Comparison of ENCODE assay signal across 1 cellular context in the genomic region with DNA sequence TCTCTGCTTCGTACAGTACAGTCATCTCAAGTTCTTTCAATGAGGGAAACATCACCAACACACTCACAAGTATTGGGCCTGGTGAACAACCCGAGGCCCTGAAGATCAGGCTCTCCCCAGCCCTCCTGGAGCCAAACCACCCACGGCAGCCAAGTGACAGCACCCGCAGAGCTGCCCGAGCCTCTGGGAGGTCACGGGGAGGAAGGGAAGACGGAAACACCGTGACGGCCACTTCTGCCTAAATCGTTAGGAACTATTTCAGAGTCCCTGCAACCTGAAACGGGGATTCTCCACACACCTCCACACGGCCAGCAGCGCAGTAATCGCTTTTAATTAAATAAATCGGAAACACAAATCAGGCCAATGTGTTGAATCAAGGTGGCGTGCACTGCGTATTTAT.
TF ChIP-seq lines count a peak whose summit lies in the region.

No MANE protein-coding gene starts in this region.

TF ChIP-seq in H1, 55 proteins besides CTCF, POLR2A, EP300 and RAD21:
- TF ChIP-seq MAFK (IDR thresholded peaks at IDR 0.05; ENCODE audit: low read depth, low read length) (no peak), ZNF274 (IDR thresholded peaks at IDR 0.05; ENCODE audit: borderline replicate concordance, extremely low read depth, low read length) (no peak), CHD1 (IDR thresholded peaks at IDR 0.05; ENCODE audit: low read depth, low read length) (no peak), TCF12 (IDR thresholded peaks at IDR 0.05; ENCODE audit: low read depth, low read length) (no peak), ATF2 (IDR thresholded peaks at IDR 0.05; ENCODE audit: low read length) (no peak), CBX8 (IDR thresholded peaks at IDR 0.05; ENCODE audit: borderline replicate concordance, low read depth, low read length) (no peak), EGR1 (IDR thresholded peaks at IDR 0.05; ENCODE audit: borderline replicate concordance, low read depth, low read length) (no peak), CREB1 (IDR thresholded peaks at IDR 0.05) (no peak), TAF1 (IDR thresholded peaks at IDR 0.05; ENCODE audit: low read depth, low read length) (no peak), SRF (IDR thresholded peaks at IDR 0.05; ENCODE audit: low read depth, low read length) (no peak), RNF2 (IDR thresholded peaks at IDR 0.05; ENCODE audit: borderline replicate concordance, low read depth, low read length, missing control alignments, poor library complexity, severe bottlenecking) (no peak), NANOG (IDR thresholded peaks at IDR 0.05; ENCODE audit: insufficient read depth, low read depth, low read length, poor library complexity, severe bottlenecking) (no peak), KDM1A (IDR thresholded peaks at IDR 0.05; ENCODE audit: borderline replicate concordance, low read length) (no peak), E2F6 (IDR thresholded peaks at IDR 0.05) (no peak), SP4 (IDR thresholded peaks at IDR 0.05; ENCODE audit: low read length) (no peak), MAX (IDR thresholded peaks at IDR 0.05) (no peak), CTBP2 (IDR thresholded peaks at IDR 0.05; ENCODE audit: borderline replicate concordance, insufficient read depth, insufficient read length, low read length) (no peak), ATF3 (IDR thresholded peaks at IDR 0.05; ENCODE audit: insufficient read depth, low read depth, low read length) (no peak), BCL11A (IDR thresholded peaks at IDR 0.05; ENCODE audit: low read depth in 2 of 2, low read length in 2 of 2) (no peak)
